ENCODE assay signal across 8 cellular contexts in the genomic region with DNA sequence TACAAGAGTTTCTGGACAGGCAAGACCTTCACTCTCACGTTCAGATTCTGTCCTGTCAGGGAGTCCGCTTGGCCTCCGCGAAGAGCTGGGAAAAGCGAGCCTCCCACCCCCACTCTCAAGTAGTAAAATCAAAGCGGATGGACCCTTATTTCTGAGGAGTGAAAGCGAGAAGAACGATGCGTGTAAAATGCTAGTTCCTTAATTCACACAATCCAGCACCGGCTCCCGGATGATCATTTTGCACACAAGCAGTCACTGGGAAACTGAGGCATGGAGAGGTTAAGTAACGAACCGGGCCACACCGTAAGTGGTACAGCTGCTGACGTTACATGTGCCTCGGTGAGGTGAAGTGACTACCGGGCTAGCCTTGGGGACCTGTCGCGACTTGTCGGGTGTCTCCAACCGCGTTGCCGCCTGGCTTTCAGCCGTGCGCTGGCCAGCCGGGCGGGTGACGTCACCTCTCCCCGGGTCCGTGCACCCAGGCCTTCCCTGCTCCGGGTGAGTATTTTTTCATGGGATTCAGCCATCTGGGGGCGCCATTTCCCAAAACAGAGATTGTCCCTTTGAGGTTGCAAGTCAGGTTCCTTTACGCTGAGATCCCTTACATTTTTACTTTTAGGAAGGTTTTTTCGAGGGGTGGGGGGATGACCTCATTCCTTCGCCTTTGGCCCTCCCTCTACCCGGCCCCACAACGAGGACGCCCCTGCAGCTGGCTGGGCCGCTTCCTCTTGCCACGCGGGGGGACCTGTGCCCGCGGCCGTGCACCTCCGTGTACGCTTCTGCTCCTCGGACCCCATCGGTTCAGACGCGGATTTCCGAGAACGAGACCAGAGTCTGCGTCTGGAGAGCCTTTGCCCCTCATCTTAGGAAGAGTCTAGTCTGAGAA. TPM values are rescaled to one million over a fixed set of nuclear protein-coding genes. Genes with fewer than 3 reads are reported as not detected.
DNase-seq lines count a peak whose midpoint lies in the region; ATAC-seq lines count a peak whose summit lies in the region.

No MANE protein-coding gene starts in this region.

- H3K4me1 Mint-ChIP-seq in activated CD8-positive, alpha-beta memory T cell treated with anti-CD3 and anti-CD28 coated beads, Interleukin-2, amount 10 ng/mL, durations not matched to agents 7 days and 5 days, result peaks cover 25% of the 10 kb centered on the region

- H3K36me3 Mint-ChIP-seq in activated CD8-positive, alpha-beta memory T cell treated with anti-CD3 and anti-CD28 coated beads, Interleukin-2, amount 10 ng/mL, durations not matched to agents 7 days and 5 days, result no peaks in the 10 kb centered on the region

- no peaks in the 10 kb centered on the region for H3K9me3 Mint-ChIP-seq in activated CD8-positive, alpha-beta memory T cell treated with anti-CD3 and anti-CD28 coated beads, Interleukin-2, amount 10 ng/mL, durations not matched to agents 7 days and 5 days (ENCODE audit: low read depth)

- intact Hi-C loops in cardiac septum (cut with DNase I), result loop anchor here (10.0 kb wide), 1 partner anchor 213 kb away; no protein-coding TSS in a partner anchor
- intact Hi-C loops in posterior cingulate gyrus (cut with DNase I), result loop anchor here (10.0 kb wide), 1 partner anchor 233 kb away; no protein-coding TSS in a partner anchor

- no peak overlapping the region for H3K27ac Mint-ChIP-seq in activated CD8-positive, alpha-beta memory T cell treated with anti-CD3 and anti-CD28 coated beads, Interleukin-2, amount 10 ng/mL, durations not matched to agents 7 days and 5 days

- H3K4me3 Mint-ChIP-seq in activated CD8-positive, alpha-beta memory T cell treated with anti-CD3 and anti-CD28 coated beads, Interleukin-2, amount 10 ng/mL, durations not matched to agents 7 days and 5 days, result no peak overlapping the region

- CTCF ChIA-PET in activated CD8-positive, alpha-beta memory T cell treated with anti-CD3 and anti-CD28 coated beads, Interleukin-2, amount 10 ng/mL, durations not matched to agents 7 days and 5 days (lab: Charles Lee), result no interaction called here

- H3K27me3 Mint-ChIP-seq in activated CD8-positive, alpha-beta memory T cell treated with anti-CD3 and anti-CD28 coated beads, Interleukin-2, amount 10 ng/mL, durations not matched to agents 7 days and 5 days, result peaks cover 94% of the 10 kb centered on the region

- DNase-seq in activated CD8-positive, alpha-beta memory T cell treated with anti-CD3 and anti-CD28 coated beads for 24 hours, result peak; percentile 75
- no peak for DNase-seq in activated CD8-positive, alpha-beta memory T cell treated with anti-CD3 and anti-CD28 coated beads, Interleukin-2, amount 10 ng/mL, durations not matched to agents 7 days and 5 days
- peak; percentile 29 for DNase-seq in activated naive CD4-positive, alpha-beta T cell treated with anti-CD3 and anti-CD28 coated beads, Interleukin-2, amount 50 U/mL, for 16 hours
- peak; percentile 79 for DNase-seq in cardiac septum (ENCODE audit: low spot score)
- DNase-seq in posterior cingulate gyrus, result peak in 9 of 10 donors; percentile 28 to 90 (median 56)
- no peak for DNase-seq in cerebellar nuclear complex (lab: John Stamatoyannopoulos, UW)
- no peak for DNase-seq in NCI-H2196 (lab: John Stamatoyannopoulos, UW; ENCODE audit: unreplicated experiment)

- ATAC-seq in activated CD8-positive, alpha-beta memory T cell treated with anti-CD3 and anti-CD28 coated beads, Interleukin-2, amount 10 ng/mL, durations not matched to agents 7 days and 5 days, result no peak
- no peak for ATAC-seq in GM19023 (IDR thresholded peaks at IDR 0.05; ENCODE audit: unreplicated experiment)

RNA-seq across cellular contexts. Expression of a gene that starts 3.4 kb away (rescaled TPM):
- not detected for total RNA-seq in activated CD8-positive, alpha-beta memory T cell treated with anti-CD3 and anti-CD28 coated beads, Interleukin-2, amount 10 ng/mL, durations not matched to agents 7 days and 5 days
- total RNA-seq in cardiac septum, result 2.1 TPM

RNA-seq across cellular contexts. Expression of a gene that starts 32.4 kb away (rescaled TPM):
- not detected for total RNA-seq in activated CD8-positive, alpha-beta memory T cell treated with anti-CD3 and anti-CD28 coated beads, Interleukin-2, amount 10 ng/mL, durations not matched to agents 7 days and 5 days
- total RNA-seq in cardiac septum, result 1.00 TPM

Comparison
In these comparisons a context has a peak if more than half of its experiments do, and no peak if none do; other contexts are left out.
1. DNase-seq: peak in activated CD8-positive, alpha-beta memory T cell treated with anti-CD3 and anti-CD28 coated beads for 24 hours (single experiment), activated naive CD4-positive, alpha-beta T cell treated with anti-CD3 and anti-CD28 coated beads, Interleukin-2, amount 50 U/mL, for 16 hours (single experiment), cardiac septum (single experiment) and posterior cingulate gyrus (9 of 10); none in activated CD8-positive, alpha-beta memory T cell treated with anti-CD3 and anti-CD28 coated beads, Interleukin-2, amount 10 ng/mL, durations not matched to agents 7 days and 5 days (single experiment), cerebellar nuclear complex (0 of 2) and NCI-H2196 (single experiment).